Comparison of ENCODE assay signal across 8 cellular contexts in the genomic region with DNA sequence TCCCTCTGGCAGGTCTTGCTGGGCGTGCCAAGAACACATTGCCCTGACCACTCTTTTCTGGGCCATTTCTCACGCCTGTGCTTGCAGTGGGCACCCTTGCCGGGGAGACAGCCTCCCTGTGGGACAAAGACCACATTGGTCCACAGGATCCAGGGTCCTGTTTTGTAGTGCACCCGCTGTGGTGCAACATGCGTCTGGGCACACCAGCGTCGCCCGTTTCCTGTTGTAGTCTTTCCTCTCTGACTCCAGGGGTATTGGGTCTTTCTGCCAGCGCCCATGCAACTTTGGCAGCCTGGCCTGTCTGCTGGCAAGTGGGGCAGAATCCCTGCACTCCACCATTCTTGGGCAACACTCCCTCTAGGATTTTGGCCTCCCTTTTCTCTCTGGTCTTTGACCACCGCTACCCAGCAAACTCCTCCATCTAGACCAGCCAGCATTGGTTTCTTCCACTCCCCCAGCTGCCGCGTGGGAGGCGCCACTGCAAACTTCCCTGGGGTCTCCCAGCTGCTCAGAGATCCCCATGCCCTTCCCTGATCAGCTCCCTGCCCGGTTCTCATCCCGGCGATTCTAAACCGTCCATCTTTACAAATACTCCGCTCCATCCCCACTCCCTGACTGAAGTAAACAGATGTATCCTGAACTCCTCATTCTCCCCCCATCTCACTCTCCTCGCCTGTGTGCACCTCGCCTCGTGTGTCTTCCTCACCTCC. TPM values are rescaled to one million over a fixed set of nuclear protein-coding genes. Genes with fewer than 3 reads are reported as not detected.
DNase-seq lines count a peak whose midpoint lies in the region; ATAC-seq and TF ChIP-seq lines count a peak whose summit lies in the region.

No MANE protein-coding gene starts in this region.

- 32% methylated on average over 20 to 21 of the region's 21 CpGs for WGBS in tibial nerve, 2 donors

- no peak for ATAC-seq in lower lobe of right lung

- H3K27ac ChIP-seq in brain microvascular endothelial cell (no peak overlapping the region), lower lobe of right lung (peak overlapping the region; percentile 88), tibial nerve (peak overlapping the region in 2 of 4 donors; percentile 68 to 88)

- TF ChIP-seq CTCF in brain microvascular endothelial cell (IDR thresholded peaks at IDR 0.05; ENCODE audit: low read depth, low read length, missing control alignments) (no peak), lower lobe of right lung (IDR thresholded peaks at IDR 0.05) (no peak), tibial nerve (IDR thresholded peaks at IDR 0.05) (no peak)

- peaks cover 50% of the 10 kb centered on the region for H3K4me1 Mint-ChIP-seq in activated T-cell treated with anti-CD3 and anti-CD28 coated beads, Interleukin-2, amount 50 U/mL, for 24 hours (ENCODE audit: low read depth)

- H3K27me3 ChIP-seq in brain microvascular endothelial cell (replicated peaks) (no peaks in the 10 kb centered on the region), lower lobe of right lung (ENCODE audit: low read depth) (no peaks in the 10 kb centered on the region), tibial nerve (no peaks in the 10 kb centered on the region)

- peaks cover 43% of the 10 kb centered on the region for H3K4me1 ChIP-seq in lower lobe of right lung
- H3K4me1 ChIP-seq in tibial nerve, result peaks cover 3 to 51% (median 22%) of the 10 kb centered on the region in 4 donors

- H3K27me3 Mint-ChIP-seq in activated T-cell treated with anti-CD3 and anti-CD28 coated beads, Interleukin-2, amount 50 U/mL, for 24 hours, result no peaks in the 10 kb centered on the region

- H3K36me3 ChIP-seq in brain microvascular endothelial cell (replicated peaks) (peaks cover 7% of the 10 kb centered on the region), lower lobe of right lung (peaks cover 23% of the 10 kb centered on the region), tibial nerve (peaks cover 0 to 21% (median 11%) of the 10 kb centered on the region in 3 donors)

- peaks cover 20% of the 10 kb centered on the region for H3K36me3 Mint-ChIP-seq in activated T-cell treated with anti-CD3 and anti-CD28 coated beads, Interleukin-2, amount 50 U/mL, for 24 hours (ENCODE audit: low read depth)

- H3K27ac Mint-ChIP-seq in activated T-cell treated with anti-CD3 and anti-CD28 coated beads, Interleukin-2, amount 50 U/mL, for 24 hours, result peak overlapping the region; percentile 72

- no peak for TF ChIP-seq EP300 in tibial nerve (IDR thresholded peaks at IDR 0.05)

- peak overlapping the region; percentile 88 for H3K4me3 Mint-ChIP-seq in activated T-cell treated with anti-CD3 and anti-CD28 coated beads, Interleukin-2, amount 50 U/mL, for 24 hours

- DNase-seq in activated T-cell treated with anti-CD3 and anti-CD28 coated beads, Interleukin-2, amount 50 U/mL, for 24 hours, result no peak
- no peak for DNase-seq in activated T-cell treated with anti-CD3 and anti-CD28 coated beads, Interleukin-2, amount 50 U/mL, for 1 hour
- DNase-seq in brain microvascular endothelial cell, result no peak
- no peak for DNase-seq in lower lobe of right lung
- no peak for DNase-seq in tibial nerve (ENCODE audit: low spot score in 2 of 2)
- DNase-seq in 8988T, result no peak
- DNase-seq in COLO668 (lab: John Stamatoyannopoulos, UW; ENCODE audit: unreplicated experiment), result no peak
- no peak for DNase-seq in DMS 273 (lab: John Stamatoyannopoulos, UW; ENCODE audit: unreplicated experiment)

- no peak for TF ChIP-seq POLR2A in tibial nerve (IDR thresholded peaks at IDR 0.05)

- peak overlapping the region; percentile 94 for H3K4me3 ChIP-seq in brain microvascular endothelial cell (ENCODE audit: low read depth, low read length)
- peak overlapping the region; percentile 99 for H3K4me3 ChIP-seq in lower lobe of right lung
- peak overlapping the region; percentile 71 to 94 (median 85) for H3K4me3 ChIP-seq in tibial nerve

- in situ Hi-C loops in brain microvascular endothelial cell (cut with HindIII; ENCODE audit: low pct_ligation_motif_present, low sequenced_read_pairs), result no loop called here

- H3K9me3 ChIP-seq in lower lobe of right lung (no peaks in the 10 kb centered on the region), tibial nerve (no peaks in the 10 kb centered on the region)

- intact Hi-C loops in lower lobe of right lung (cut with DNase I), result no loop called here

- no peaks in the 10 kb centered on the region for H3K9me3 Mint-ChIP-seq in activated T-cell treated with anti-CD3 and anti-CD28 coated beads, Interleukin-2, amount 50 U/mL, for 24 hours

RNA-seq across cellular contexts. Expression of a gene that starts 1.2 kb away (rescaled TPM):
- total RNA-seq in lower lobe of right lung (46.1 TPM), tibial nerve (10 to 100 TPM; 26.7 to 39.8 (median 34.7) TPM)

RNA-seq across cellular contexts. Expression of a gene that starts 12.3 kb away (rescaled TPM):
- total RNA-seq in lower lobe of right lung (57.1 TPM), tibial nerve (10 to 100 TPM; 25.3 to 63.3 (median 42.8) TPM)

RNA-seq across cellular contexts. Expression of a gene that starts 26.3 kb away (rescaled TPM):
- total RNA-seq in lower lobe of right lung (22.5 TPM), tibial nerve (10 to 100 TPM; 11.1 to 17.1 (median 12.9) TPM)

RNA-seq across cellular contexts. Expression of a gene that starts 28.7 kb away (rescaled TPM):
- total RNA-seq in lower lobe of right lung (3.6 TPM), tibial nerve (under 1 TPM in 1 of 4 donors, not detected in 3; 0.30 TPM)
